2 cellular contexts compared by ENCODE assay signal in genomic region chr9:75653750-75654149, GRCh38.
TF ChIP-seq lines count a peak whose summit lies in the region.

No MANE protein-coding gene starts in this region.

TF ChIP-seq in GM23338, 12 proteins besides CTCF, POLR2A, EP300 and RAD21:
- no peak for TF ChIP-seq ETS1 (IDR thresholded peaks at IDR 0.05)
- TF ChIP-seq CREB1 (CRISPR knock-in tag; IDR thresholded peaks at IDR 0.05; ENCODE audit: low read depth) = no peak
- TF ChIP-seq ZNF462 (CRISPR knock-in tag; IDR thresholded peaks at IDR 0.05) = no peak
- TF ChIP-seq ZNF331 (CRISPR knock-in tag; IDR thresholded peaks at IDR 0.05; ENCODE audit: low read depth) = no peak
- TF ChIP-seq ZNF114 (CRISPR knock-in tag; IDR thresholded peaks at IDR 0.05) = no peak
- no peak for TF ChIP-seq JUNB (IDR thresholded peaks at IDR 0.05; ENCODE audit: unreplicated experiment)
- TF ChIP-seq POLR2AphosphoS5 (IDR thresholded peaks at IDR 0.05; ENCODE audit: low read depth) = no peak
- TF ChIP-seq REST (IDR thresholded peaks at IDR 0.05; ENCODE audit: unreplicated experiment) = no peak
- TF ChIP-seq EZH2 (IDR thresholded peaks at IDR 0.05; ENCODE audit: low read depth, unreplicated experiment) = no peak
- TF ChIP-seq EZH2phosphoT487 (IDR thresholded peaks at IDR 0.05; ENCODE audit: unreplicated experiment) = no peak
- TF ChIP-seq NANOG (IDR thresholded peaks at IDR 0.05; ENCODE audit: borderline replicate concordance) = no peak
- no peak for TF ChIP-seq STAT1 (IDR thresholded peaks at IDR 0.05; ENCODE audit: unreplicated experiment)
TF ChIP-seq in GM23338: peak in this region for 0.

TF ChIP-seq in HepG2, 621 proteins besides CTCF, POLR2A, EP300 and RAD21:
- no peak for TF ChIP-seq ZNF652 (CRISPR knock-in tag; IDR thresholded peaks at IDR 0.05; ENCODE audit: borderline replicate concordance, low read depth)
- TF ChIP-seq THRA (CRISPR knock-in tag; IDR thresholded peaks at IDR 0.05; ENCODE audit: borderline replicate concordance) = no peak
- TF ChIP-seq LBX2 (CRISPR knock-in tag; IDR thresholded peaks at IDR 0.05; ENCODE audit: borderline replicate concordance) = no peak
- no peak for TF ChIP-seq E2F5 (CRISPR knock-in tag; conservative IDR thresholded peaks at IDR 0.05)
TF ChIP-seq in HepG2: peak in this region for 0.
